20 cellular contexts compared by ENCODE assay signal in genomic region chr6:15048367-15048766, GRCh38.
A peak's percentile ranks its signal among the peaks of the same experiment; 100 is the strongest.
DNase-seq lines count a peak whose midpoint lies in the region; ATAC-seq, FAIRE-seq and TF ChIP-seq lines count a peak whose summit lies in the region.
"Had no signal": no experiment of that assay in that cellular context is flagged by ENCODE, and none has a peak within 500 bp of the region (broad histone marks: within the 10 kb centered on the region; RNA-seq: fewer than 3 reads in every experiment).

No MANE protein-coding gene starts in this region.

- peak; percentile 54 for FAIRE-seq in GM19239 (lab: Jason Lieb, UNC)

- CTCF ChIA-PET in activated B cell treated with CpG ODN at 0.5 μM for 24 hours (lab: Charles Lee): no interaction called here
- CTCF ChIA-PET in activated naive CD4-positive, alpha-beta T cell treated with anti-CD3 and anti-CD28 coated beads, Interleukin-2, amount 10 ng/mL, durations not matched to agents 7 days and 5 days (lab: Charles Lee): no interaction called here

- peak; percentile 65 for ATAC-seq in activated B cell treated with CpG ODN at 0.5 μM for 24 hours (ENCODE audit: low read depth)
- ATAC-seq in HG02970 (IDR thresholded peaks at IDR 0.05; ENCODE audit: low FRiP score, unreplicated experiment): no peak

- H3K36me3 ChIP-seq in H7 (replicated peaks; ENCODE audit: control insufficient read depth, insufficient read depth, low read length): no peaks in the 10 kb centered on the region

- intact Hi-C loops in activated B cell treated with CpG ODN at 0.5 μM for 24 hours (cut with micrococcal nuclease): no loop called here

- H3K36me3 Mint-ChIP-seq in T-helper 1 cell treated with Interleukin-12 subunit alpha and Interleukin-12 subunit beta and Interleukin-4 antibody, amounts not matched to agents 30 μg/mL and 1 μg/mL, for 36 hours (ENCODE audit: low read depth): no peaks in the 10 kb centered on the region
- H3K36me3 Mint-ChIP-seq in activated B cell treated with CpG ODN at 0.5 μM for 24 hours (ENCODE audit: low read depth) (no peaks in the 10 kb centered on the region), nephron progenitor cell (ENCODE audit: low read depth) (no peaks in the 10 kb centered on the region)
- H3K36me3 Mint-ChIP-seq in activated naive CD4-positive, alpha-beta T cell treated with anti-CD3 and anti-CD28 coated beads, Interleukin-2, amount 10 ng/mL, durations not matched to agents 7 days and 5 days: no peaks in the 10 kb centered on the region

- peaks cover 9% of the 10 kb centered on the region for H3K27me3 Mint-ChIP-seq in T-helper 1 cell treated with Interleukin-12 subunit alpha and Interleukin-12 subunit beta and Interleukin-4 antibody, amounts not matched to agents 30 μg/mL and 1 μg/mL, for 36 hours (ENCODE audit: low read depth)
- no peaks in the 10 kb centered on the region for H3K27me3 Mint-ChIP-seq in activated B cell treated with CpG ODN at 0.5 μM for 24 hours
- H3K27me3 Mint-ChIP-seq in nephron progenitor cell (ENCODE audit: low read depth, poor library complexity): peaks cover 9% of the 10 kb centered on the region
- peaks cover 8% of the 10 kb centered on the region for H3K27me3 Mint-ChIP-seq in activated naive CD4-positive, alpha-beta T cell treated with anti-CD3 and anti-CD28 coated beads, Interleukin-2, amount 10 ng/mL, durations not matched to agents 7 days and 5 days
- H3K27me3 Mint-ChIP-seq: CD4-positive, alpha-beta T cell had no signal

- peaks cover 6% of the 10 kb centered on the region for H3K4me1 Mint-ChIP-seq in T-helper 1 cell treated with Interleukin-12 subunit alpha and Interleukin-12 subunit beta and Interleukin-4 antibody, amounts not matched to agents 30 μg/mL and 1 μg/mL, for 36 hours (ENCODE audit: low read depth)
- H3K4me1 Mint-ChIP-seq in activated B cell treated with CpG ODN at 0.5 μM for 24 hours (peaks cover 14% of the 10 kb centered on the region), nephron progenitor cell (peaks cover 22% of the 10 kb centered on the region)
- H3K4me1 Mint-ChIP-seq in activated naive CD4-positive, alpha-beta T cell treated with anti-CD3 and anti-CD28 coated beads, Interleukin-2, amount 10 ng/mL, durations not matched to agents 7 days and 5 days: peaks cover 6% of the 10 kb centered on the region

- no peak for TF ChIP-seq CTCF in activated B cell treated with CpG ODN at 0.5 μM for 24 hours (IDR thresholded peaks at IDR 0.05)
- no peak for TF ChIP-seq CTCF in nephron progenitor cell (IDR thresholded peaks at IDR 0.05)

- no peak overlapping the region for H3K4me3 Mint-ChIP-seq in T-helper 1 cell treated with Interleukin-12 subunit alpha and Interleukin-12 subunit beta and Interleukin-4 antibody, amounts not matched to agents 30 μg/mL and 1 μg/mL, for 36 hours
- H3K4me3 Mint-ChIP-seq in activated B cell treated with CpG ODN at 0.5 μM for 24 hours (peak overlapping the region; percentile 5), nephron progenitor cell (no peak overlapping the region)
- H3K4me3 Mint-ChIP-seq in activated naive CD4-positive, alpha-beta T cell treated with anti-CD3 and anti-CD28 coated beads, Interleukin-2, amount 10 ng/mL, durations not matched to agents 7 days and 5 days: no peak overlapping the region
- H3K4me3 Mint-ChIP-seq: CD4-positive, alpha-beta T cell had no signal

- H3K9me3 Mint-ChIP-seq in T-helper 1 cell treated with Interleukin-12 subunit alpha and Interleukin-12 subunit beta and Interleukin-4 antibody, amounts not matched to agents 30 μg/mL and 1 μg/mL, for 36 hours: no peaks in the 10 kb centered on the region
- H3K9me3 Mint-ChIP-seq in activated B cell treated with CpG ODN at 0.5 μM for 24 hours (no peaks in the 10 kb centered on the region), nephron progenitor cell (peaks cover 6% of the 10 kb centered on the region)
- no peaks in the 10 kb centered on the region for H3K9me3 Mint-ChIP-seq in activated naive CD4-positive, alpha-beta T cell treated with anti-CD3 and anti-CD28 coated beads, Interleukin-2, amount 10 ng/mL, durations not matched to agents 7 days and 5 days
- H3K9me3 Mint-ChIP-seq: CD4-positive, alpha-beta T cell had no signal

- H3K4me3 ChIP-seq in H7 (ENCODE audit: insufficient read depth, low read depth, low read length): no peak overlapping the region

- no peaks in the 10 kb centered on the region for H3K27me3 ChIP-seq in H7 (ENCODE audit: control insufficient read depth, insufficient read depth, low read length)

- POLR2A ChIA-PET in activated B cell treated with CpG ODN at 0.5 μM for 24 hours (lab: Charles Lee): interaction anchor here (0.6 kb wide), 1 partner anchor 58 kb away, joined by 3 read pairs; no protein-coding TSS in a partner anchor

- peak overlapping the region; percentile 11 for H3K27ac Mint-ChIP-seq in T-helper 1 cell treated with Interleukin-12 subunit alpha and Interleukin-12 subunit beta and Interleukin-4 antibody, amounts not matched to agents 30 μg/mL and 1 μg/mL, for 36 hours
- H3K27ac Mint-ChIP-seq in activated B cell treated with CpG ODN at 0.5 μM for 24 hours: peak overlapping the region; percentile 5
- peak overlapping the region; percentile 40 for H3K27ac Mint-ChIP-seq in nephron progenitor cell
- H3K27ac Mint-ChIP-seq in activated naive CD4-positive, alpha-beta T cell treated with anti-CD3 and anti-CD28 coated beads, Interleukin-2, amount 10 ng/mL, durations not matched to agents 7 days and 5 days: no peak overlapping the region
- H3K27ac Mint-ChIP-seq: CD4-positive, alpha-beta T cell had no signal

- DNase-seq in T-helper 1 cell: no peak
- DNase-seq in GM19239 (ENCODE audit: insufficient read length, low spot score): no peak
- no peak for DNase-seq in activated B cell treated with CpG ODN at 0.5 μM for 24 hours
- DNase-seq in nephron progenitor cell: no peak
- DNase-seq in activated naive CD4-positive, alpha-beta T cell treated with anti-CD3 and anti-CD28 coated beads, Interleukin-2, amount 10 ng/mL, durations not matched to agents 7 days and 5 days: no peak
- no peak for DNase-seq in H7
- DNase-seq: Caco-2; CD4-positive, alpha-beta T cell; GDM1; GOT3; IMR-90; Kasumi-1; NCI-H1105; NCI-H2081; NCI-H446 treated with DMSO at 0.1 percent for 48 hours; NK-92 treated with Interleukin-12 subunit alpha and Interleukin-12 subunit beta, amount 100 ng/mL, for 24 hours; Right ventricle myocardium superior; SW 1271 had no signal
